In the genomic region with DNA sequence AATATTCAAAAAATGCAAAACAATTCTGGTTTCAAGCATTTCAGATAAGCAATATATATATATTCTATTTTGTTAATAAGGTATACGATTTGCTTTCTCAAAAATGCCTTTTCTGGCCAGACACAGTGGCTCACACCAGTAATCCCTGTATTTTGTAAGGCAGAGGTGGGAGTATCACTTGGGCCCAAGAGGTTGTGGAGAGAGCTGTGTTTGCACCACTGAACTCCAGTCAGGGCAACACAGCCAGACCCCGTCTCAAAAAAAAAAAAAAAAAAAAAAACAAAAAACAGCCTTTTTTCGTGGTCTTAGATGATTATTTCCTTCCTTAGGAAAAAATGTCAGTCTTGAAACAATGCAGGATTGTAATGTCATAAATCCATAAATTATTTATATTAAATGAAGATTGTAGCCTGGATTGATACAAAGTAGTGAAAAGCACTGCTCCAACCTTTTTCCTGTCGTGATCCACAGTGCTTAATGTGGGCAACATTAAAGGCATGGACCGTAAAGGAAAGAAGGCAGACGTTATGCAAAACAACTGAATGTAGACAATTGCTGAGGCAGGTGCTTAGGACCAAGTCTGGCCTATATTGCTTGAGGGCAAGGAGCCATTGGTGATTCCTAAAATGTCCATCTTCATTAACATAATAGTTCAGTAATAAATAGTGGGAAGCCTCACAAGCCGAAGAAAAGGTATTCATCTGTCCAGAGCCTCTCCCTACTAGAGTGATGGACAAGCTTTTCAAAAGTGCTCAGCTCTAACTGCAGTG, we compare ENCODE assay signal across 18 cellular contexts.
"Had no signal": no experiment of that assay in that cellular context is flagged by ENCODE, and none has a peak within 500 bp of the region (broad histone marks: within the 10 kb centered on the region; RNA-seq: fewer than 3 reads in every experiment).

No MANE protein-coding gene starts in this region.

- DNase-seq: activated CD4-positive, alpha-beta T cell treated with anti-CD3 and anti-CD28 coated beads, Interleukin-2, amount 50 U/mL, for 4 hours; activated CD4-positive, CD25-positive, alpha-beta regulatory T cell treated with anti-CD3 and anti-CD28 coated beads, Interleukin-2, amount 50 U/mL, for 72 hours; activated naive CD4-positive, alpha-beta T cell treated with anti-CD3 and anti-CD28 coated beads, Interleukin-2, amount 50 U/mL, for 16 hours; activated T-cell treated with anti-CD3 and anti-CD28 coated beads for 4 hours; adrenal gland; central memory CD4-positive, alpha-beta T cell; colonic mucosa; foreskin melanocyte; kidney glomerular epithelial cell; left ventricle myocardium superior; mesenchymal stem cell; naive thymus-derived CD8-positive, alpha-beta T cell; stimulated activated CD4-positive, alpha-beta T cell treated with anti-CD3 and anti-CD28 coated beads, Interleukin-2, amount 100 ng/mL, for 48 hours; stimulated activated naive B cell treated with anti-CD40 and anti-IgM and Interleukin-4, amounts not matched to agents 10 μg/mL and 1 μg/mL and 100 μg/mL, for 72 hours; T-helper 9 cell; tibial artery; uterus had no signal

- H3K27me3 ChIP-seq: adrenal gland, colonic mucosa, tibial artery, uterus had no signal

- H3K27me3 Mint-ChIP-seq: naive thymus-derived CD8-positive, alpha-beta T cell; stimulated activated naive B cell treated with anti-CD40 and anti-IgM and Interleukin-4, amounts not matched to agents 10 μg/mL and 1 μg/mL and 100 μg/mL, for 72 hours had no signal

- H3K4me3 Mint-ChIP-seq: naive thymus-derived CD8-positive, alpha-beta T cell; stimulated activated naive B cell treated with anti-CD40 and anti-IgM and Interleukin-4, amounts not matched to agents 10 μg/mL and 1 μg/mL and 100 μg/mL, for 72 hours had no signal

- ATAC-seq: naive thymus-derived CD8-positive, alpha-beta T cell; stimulated activated naive B cell treated with anti-CD40 and anti-IgM and Interleukin-4, amounts not matched to agents 10 μg/mL and 1 μg/mL and 100 μg/mL, for 72 hours had no signal

- H3K27ac ChIP-seq: colonic mucosa, tibial artery, uterus had no signal

- H3K27ac Mint-ChIP-seq: activated T-helper 2 cell treated with anti-CD3 and anti-CD28 coated beads, Interferon-gamma antibody, Interleukin-2, Interleukin-4, amounts not matched to agents 10 μg/mL and 5 μg/mL and 100 μg/mL, durations not matched to agents 14 hours and 24 hours and 36 hours had no signal

- H3K4me1 ChIP-seq: colonic mucosa, uterus had no signal

- H3K4me3 ChIP-seq: adrenal gland, colonic mucosa, tibial artery, uterus had no signal

- H3K9me3 ChIP-seq: adrenal gland, colonic mucosa, tibial artery, uterus had no signal

- H3K36me3 ChIP-seq: uterus had no signal

- H3K9me3 Mint-ChIP-seq: activated T-helper 2 cell treated with anti-CD3 and anti-CD28 coated beads, Interferon-gamma antibody, Interleukin-2, Interleukin-4, amounts not matched to agents 10 μg/mL and 5 μg/mL and 100 μg/mL, durations not matched to agents 14 hours and 24 hours and 36 hours; naive thymus-derived CD8-positive, alpha-beta T cell; stimulated activated naive B cell treated with anti-CD40 and anti-IgM and Interleukin-4, amounts not matched to agents 10 μg/mL and 1 μg/mL and 100 μg/mL, for 72 hours had no signal
